ENCODE assay signal across 7 cellular contexts in genomic region chr11:117316197-117316961, GRCh38. TPM values are rescaled to one million over a fixed set of nuclear protein-coding genes. Genes with fewer than 3 reads are reported as not detected.
DNase-seq lines count a peak whose midpoint lies in the region; ATAC-seq and FAIRE-seq lines count a peak whose summit lies in the region.

Gene BACE1 (minus strand): TSS chr11:117316256. CDS start chr11:117315795, 461 bp downstream.

- H3K4me1 Mint-ChIP-seq in T-helper 1 cell treated with Interleukin-12 subunit alpha and Interleukin-12 subunit beta and Interleukin-4 antibody, amounts not matched to agents 30 μg/mL and 1 μg/mL, for 36 hours (ENCODE audit: low read depth), result peaks cover 3% of the 10 kb centered on the region

- DNase-seq in NCI-H1105 (lab: John Stamatoyannopoulos, UW) (peak; percentile 74), dermis blood vessel endothelial cell (peak; percentile 85), kidney glomerular epithelial cell (lab: John Stamatoyannopoulos, UW) (peak; percentile 60), small intestine (peak; percentile 69)

- H3K27me3 Mint-ChIP-seq in T-helper 1 cell treated with Interleukin-12 subunit alpha and Interleukin-12 subunit beta and Interleukin-4 antibody, amounts not matched to agents 30 μg/mL and 1 μg/mL, for 36 hours (ENCODE audit: low read depth), result peaks cover 64% of the 10 kb centered on the region

- H3K9me3 ChIP-seq in small intestine (ENCODE audit: control insufficient read depth, low read depth), result no peaks in the 10 kb centered on the region

- no peak for ATAC-seq in GM18868 (IDR thresholded peaks at IDR 0.05; ENCODE audit: unreplicated experiment)

- H3K9me3 Mint-ChIP-seq in T-helper 1 cell treated with Interleukin-12 subunit alpha and Interleukin-12 subunit beta and Interleukin-4 antibody, amounts not matched to agents 30 μg/mL and 1 μg/mL, for 36 hours, result no peaks in the 10 kb centered on the region

- 1 to 8% (median 7%) methylated on average over 29 of the region's 29 CpGs for WGBS in small intestine, 3 donors

- H3K4me1 ChIP-seq in small intestine (ENCODE audit: control insufficient read depth in 2 of 2, insufficient read depth in 1 of 2, low read depth in 1 of 2, low read length in 1 of 2), result peaks cover 0 to 6% of the 10 kb centered on the region in 2 donors

- H3K27ac ChIP-seq in small intestine (ENCODE audit: low read depth in 1 of 2, low read length in 1 of 2), result peak within 1 kb of the TSS in 1 of 2 donors; percentile 31

- no peaks in the 10 kb centered on the region for H3K36me3 Mint-ChIP-seq in T-helper 1 cell treated with Interleukin-12 subunit alpha and Interleukin-12 subunit beta and Interleukin-4 antibody, amounts not matched to agents 30 μg/mL and 1 μg/mL, for 36 hours (ENCODE audit: low read depth)

- no peaks in the 10 kb centered on the region for H3K36me3 ChIP-seq in small intestine (ENCODE audit: control insufficient read depth in 2 of 2, insufficient read depth in 2 of 2, low read length in 2 of 2)

- peak; percentile 96 for FAIRE-seq in G401.6 (lab: Jason Lieb, UNC)
- FAIRE-seq in small intestine (lab: Jason Lieb, UNC), result no peak

- H3K4me3 Mint-ChIP-seq in T-helper 1 cell treated with Interleukin-12 subunit alpha and Interleukin-12 subunit beta and Interleukin-4 antibody, amounts not matched to agents 30 μg/mL and 1 μg/mL, for 36 hours, result peak within 1 kb of the TSS; percentile 58

- H3K27ac Mint-ChIP-seq in T-helper 1 cell treated with Interleukin-12 subunit alpha and Interleukin-12 subunit beta and Interleukin-4 antibody, amounts not matched to agents 30 μg/mL and 1 μg/mL, for 36 hours, result no peak within 1 kb of the TSS

- no peaks in the 10 kb centered on the region for H3K27me3 ChIP-seq in small intestine (ENCODE audit: control insufficient read depth in 2 of 2, insufficient read depth in 2 of 2, low read length in 2 of 2)

- peak within 1 kb of the TSS; percentile 59 to 81 for H3K4me3 ChIP-seq in small intestine (ENCODE audit: low read depth in 1 of 2, low read length in 2 of 2)

RNA-seq across cellular contexts. Expression of gene BACE1, which starts in this region (rescaled TPM):
- 7.1 and 17.0 TPM in 2 replicates for total RNA-seq in dermis blood vessel endothelial cell
- 1 to 10 TPM; 1.6 to 9.4 (median 2.2) TPM for polyA plus RNA-seq in small intestine
